10 cellular contexts compared by ENCODE assay signal in genomic region chrX:53442322-53442631, GRCh38. TPM values are rescaled to one million over a fixed set of nuclear protein-coding genes. Genes with fewer than 3 reads are reported as not detected.
A peak's percentile ranks its signal among the peaks of the same experiment; 100 is the strongest.
DNase-seq lines count a peak whose midpoint lies in the region; ATAC-seq and TF ChIP-seq lines count a peak whose summit lies in the region.
"Had no signal": no experiment of that assay in that cellular context is flagged by ENCODE, and none has a peak within 500 bp of the region (broad histone marks: within the 10 kb centered on the region; RNA-seq: fewer than 3 reads in every experiment).

No MANE protein-coding gene starts in this region.

- TF ChIP-seq POLR2A in breast epithelium (IDR thresholded peaks at IDR 0.05) = no peak
- no peak for TF ChIP-seq POLR2A in esophagus muscularis mucosa (IDR thresholded peaks at IDR 0.05; ENCODE audit: low read depth)

- H3K9me3 ChIP-seq in breast epithelium (no peaks in the 10 kb centered on the region), OCI-LY1 (ENCODE audit: low read length) (no peaks in the 10 kb centered on the region), esophagus muscularis mucosa (no peaks in the 10 kb centered on the region)

- H3K4me1 ChIP-seq in breast epithelium (peaks cover 0 to 6% of the 10 kb centered on the region in 2 donors), OCI-LY1 (ENCODE audit: insufficient read depth, low read length, severe bottlenecking) (peaks cover 13% of the 10 kb centered on the region), esophagus muscularis mucosa (peaks cover 3 to 24% (median 21%) of the 10 kb centered on the region in 4 donors)

- DNase-seq in MCF 10A (ENCODE audit: unreplicated experiment) (no peak), breast epithelium (ENCODE audit: low spot score in 2 of 2) (no peak), esophagus muscularis mucosa (ENCODE audit: extremely low spot score) (no peak), ureter (ENCODE audit: low spot score) (no peak)
- DNase-seq in stimulated activated naive CD8-positive, alpha-beta T cell treated with anti-CD3 and anti-CD28 coated beads, Interleukin-15, amount 100 ng/mL, for 72 hours = no peak
- DNase-seq in activated CD4-positive, CD25-positive, alpha-beta regulatory T cell (lab: John Stamatoyannopoulos, UW) = no peak

- POLR2A ChIA-PET in MCF 10A (lab: Yijun Ruan, JAX) = interaction anchor here (0.7 to 3.4 kb wide), 4 partner anchors 20 to 123 kb away, joined by 3 to 15 read pairs (median 6); partner anchors contain the start of genes RIBC1 and SMC1A

- H3K27me3 ChIP-seq in breast epithelium (peaks cover 0 to 58% of the 10 kb centered on the region in 2 donors), OCI-LY1 (ENCODE audit: insufficient read depth, low read length) (no peaks in the 10 kb centered on the region), esophagus muscularis mucosa (no peaks in the 10 kb centered on the region)

- peaks cover 22% of the 10 kb centered on the region for H3K27me3 Mint-ChIP-seq in MCF 10A (ENCODE audit: insufficient read depth, unreplicated experiment)
- H3K27me3 Mint-ChIP-seq in stimulated activated naive CD8-positive, alpha-beta T cell treated with anti-CD3 and anti-CD28 coated beads, Interleukin-15, amount 100 ng/mL, for 72 hours = peaks cover 8% of the 10 kb centered on the region
- H3K27me3 Mint-ChIP-seq: CD4-positive, CD25-positive, alpha-beta regulatory T cell had no signal

- H3K27ac ChIP-seq in breast epithelium = peak overlapping the region in 1 of 2 donors; percentile 38
- H3K27ac ChIP-seq in OCI-LY1 (ENCODE audit: low read depth, low read length, poor library complexity, severe bottlenecking) = no peak overlapping the region
- H3K27ac ChIP-seq in esophagus muscularis mucosa (replicated peaks in 1 of 4) = peak overlapping the region in 3 of 4 donors; percentile 64 to 83 (median 82)

- BruUV-seq in MCF 10A (replicated peaks; lab: Mats Ljungman, UMichigan) = no TSS peak

- peaks cover 13% of the 10 kb centered on the region for H3K4me1 Mint-ChIP-seq in MCF 10A (ENCODE audit: insufficient read depth, unreplicated experiment)
- peaks cover 37% of the 10 kb centered on the region for H3K4me1 Mint-ChIP-seq in stimulated activated naive CD8-positive, alpha-beta T cell treated with anti-CD3 and anti-CD28 coated beads, Interleukin-15, amount 100 ng/mL, for 72 hours

- H3K4me3 Mint-ChIP-seq in MCF 10A (ENCODE audit: unreplicated experiment) = peak overlapping the region; percentile 61
- peak overlapping the region; percentile 83 to 95 for H3K4me3 Mint-ChIP-seq in stimulated activated naive CD8-positive, alpha-beta T cell treated with anti-CD3 and anti-CD28 coated beads, Interleukin-15, amount 100 ng/mL, for 72 hours

- peak overlapping the region; percentile 68 for H3K9ac ChIP-seq in OCI-LY1 (ENCODE audit: low read length)

- H3K4me3 ChIP-seq in breast epithelium (peak overlapping the region in 1 of 3 donors; percentile 59), OCI-LY1 (ENCODE audit: low read depth, low read length, poor library complexity, severe bottlenecking) (peak overlapping the region; percentile 67), esophagus muscularis mucosa (peak overlapping the region in 1 of 4 donors; percentile 54)

- H3K79me2 ChIP-seq in OCI-LY1 (ENCODE audit: insufficient read depth, low read length) = no peaks in the 10 kb centered on the region

- TF ChIP-seq CTCF in MCF 10A (IDR thresholded peaks at IDR 0.05; ENCODE audit: unreplicated experiment) = no peak
- no peak for TF ChIP-seq CTCF in breast epithelium (IDR thresholded peaks at IDR 0.05)
- no peak for TF ChIP-seq CTCF in OCI-LY1 (IDR thresholded peaks at IDR 0.05; ENCODE audit: low read length)
- TF ChIP-seq CTCF in esophagus muscularis mucosa (IDR thresholded peaks at IDR 0.05) = no peak

- no peaks in the 10 kb centered on the region for H3F3A ChIP-seq in OCI-LY1 (ENCODE audit: insufficient read depth, low read length)

- no peak overlapping the region for H3K27ac Mint-ChIP-seq in MCF 10A (ENCODE audit: low read depth, unreplicated experiment)
- H3K27ac Mint-ChIP-seq in stimulated activated naive CD8-positive, alpha-beta T cell treated with anti-CD3 and anti-CD28 coated beads, Interleukin-15, amount 100 ng/mL, for 72 hours = no peak overlapping the region

- no peaks in the 10 kb centered on the region for H3K9me2 ChIP-seq in OCI-LY1 (ENCODE audit: low read depth, low read length)

- ATAC-seq in stimulated activated naive CD8-positive, alpha-beta T cell treated with anti-CD3 and anti-CD28 coated beads, Interleukin-15, amount 100 ng/mL, for 72 hours = peak; percentile 3
- ATAC-seq in GM21447 (IDR thresholded peaks at IDR 0.05; ENCODE audit: unreplicated experiment) = no peak

- H3K9me3 Mint-ChIP-seq in MCF 10A (ENCODE audit: unreplicated experiment) = no peaks in the 10 kb centered on the region
- H3K9me3 Mint-ChIP-seq in stimulated activated naive CD8-positive, alpha-beta T cell treated with anti-CD3 and anti-CD28 coated beads, Interleukin-15, amount 100 ng/mL, for 72 hours = no peaks in the 10 kb centered on the region
- H3K9me3 Mint-ChIP-seq: CD4-positive, CD25-positive, alpha-beta regulatory T cell had no signal

- no peak overlapping the region for H2AFZ ChIP-seq in OCI-LY1 (ENCODE audit: low read length)

- WGBS in esophagus muscularis mucosa = 71% methylated on average over 1 of the region's 1 CpG

- CTCF ChIA-PET in MCF 10A (lab: Yijun Ruan, JAX) = interaction anchor here (0.6 to 0.7 kb wide), 2 partner anchors 40 to 126 kb away, joined by 3 to 4 read pairs; no protein-coding TSS in a partner anchor

- no peak for TF ChIP-seq EP300 in esophagus muscularis mucosa (IDR thresholded peaks at IDR 0.05)

- no peaks in the 10 kb centered on the region for H4K20me1 ChIP-seq in OCI-LY1 (ENCODE audit: insufficient read depth, low read length)

- H3K36me3 ChIP-seq in breast epithelium (no peaks in the 10 kb centered on the region), OCI-LY1 (ENCODE audit: insufficient read depth, low read length) (no peaks in the 10 kb centered on the region), esophagus muscularis mucosa (no peaks in the 10 kb centered on the region)

- peak overlapping the region; percentile 85 for H3K4me2 ChIP-seq in OCI-LY1 (ENCODE audit: low read length)

- H3K36me3 Mint-ChIP-seq in MCF 10A (ENCODE audit: insufficient read depth, unreplicated experiment) = no peaks in the 10 kb centered on the region
- H3K36me3 Mint-ChIP-seq: brain; CD4-positive, CD25-positive, alpha-beta regulatory T cell had no signal

- intact Hi-C loops in MCF 10A (cut with micrococcal nuclease) = no loop called here
- intact Hi-C loops in breast epithelium (cut with DNase I; ENCODE audit: low total_unique reads) = no loop called here
- intact Hi-C loops in esophagus muscularis mucosa (cut with DNase I) = loop anchor here (5.0 kb wide), 1 partner anchor 125 kb away; no protein-coding TSS in a partner anchor

RNA-seq across cellular contexts. Expression of gene HSD17B10, which starts 8.1 kb away (rescaled TPM):
- total RNA-seq in MCF 10A (2022) (113 and 115 TPM in 2 replicates), breast epithelium (10 to 100 TPM; 64.8 to 77.7 (median 68.8) TPM), esophagus muscularis mucosa (100 to 1,000 TPM in 2 of 4 donors, 10 to 100 TPM in 2; 72.7 to 105 (median 94.3) TPM), ureter (92.0 TPM)

RNA-seq across cellular contexts. Expression of gene RIBC1, which starts 19.6 kb away (rescaled TPM):
- total RNA-seq in MCF 10A (2022) = 0.82 and 1.0 TPM in 2 replicates
- total RNA-seq in breast epithelium = 1 to 10 TPM; 2.0 to 2.9 (median 2.1) TPM
- total RNA-seq in esophagus muscularis mucosa = 1 to 10 TPM in 1 of 4 donors, under 1 TPM in 3; 0.40 to 1.7 (median 0.62) TPM
- total RNA-seq in ureter = 1.2 TPM

RNA-seq across cellular contexts. Expression of gene SMC1A, which starts 19.8 kb away (rescaled TPM):
- 89.6 and 94.7 TPM in 2 replicates for total RNA-seq in MCF 10A (2022)
- total RNA-seq in breast epithelium = 10 to 100 TPM; 25.3 to 38.3 (median 34.1) TPM
- total RNA-seq in esophagus muscularis mucosa = 10 to 100 TPM; 32.8 to 52.0 (median 36.5) TPM
- 76.4 TPM for total RNA-seq in ureter
